31 cellular contexts compared by ENCODE assay signal in the genomic region with DNA sequence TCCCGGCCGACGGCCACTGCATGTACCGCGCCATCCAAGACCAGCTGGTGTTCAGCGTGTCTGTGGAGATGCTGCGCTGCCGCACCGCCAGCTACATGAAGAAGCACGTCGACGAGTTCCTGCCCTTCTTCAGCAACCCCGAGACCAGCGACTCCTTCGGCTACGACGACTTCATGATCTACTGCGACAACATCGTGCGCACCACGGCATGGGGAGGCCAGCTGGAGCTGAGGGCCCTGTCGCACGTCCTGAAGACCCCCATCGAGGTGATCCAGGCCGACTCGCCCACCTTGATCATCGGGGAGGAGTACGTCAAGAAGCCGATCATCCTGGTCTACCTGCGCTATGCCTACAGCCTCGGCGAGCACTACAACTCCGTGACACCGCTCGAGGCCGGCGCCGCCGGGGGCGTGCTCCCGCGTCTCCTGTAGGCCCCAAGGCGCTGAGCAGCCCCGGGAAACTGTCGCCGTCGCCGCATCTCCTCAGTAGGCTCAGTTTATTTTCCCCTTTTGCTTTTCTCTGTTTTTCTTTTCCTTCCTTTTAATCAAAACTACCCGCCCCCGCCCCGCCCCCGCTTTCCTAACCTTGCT. TPM values are rescaled to one million over a fixed set of nuclear protein-coding genes. Genes with fewer than 3 reads are reported as not detected.
"Had no signal": no experiment of that assay in that cellular context is flagged by ENCODE, and none has a peak within 500 bp of the region (broad histone marks: within the 10 kb centered on the region; RNA-seq: fewer than 3 reads in every experiment).

No MANE protein-coding gene starts in this region.

- H3K27ac ChIP-seq: colonic mucosa, epithelial cell of prostate, esophagus squamous epithelium, gastrocnemius medialis, heart right ventricle, left lung, lower lobe of right lung had no signal

- H3K36me3 ChIP-seq: colonic mucosa, esophagus squamous epithelium, gastrocnemius medialis, heart right ventricle, left lung, lower lobe of right lung had no signal

- H3K27ac Mint-ChIP-seq: dendritic cell treated with granulocyte-macrophage colony-stimulating factor and Interleukin-4, amounts not matched to agents 40 ng/mL and 50 ng/mL, for 4 days; effector memory CD8-positive, alpha-beta T cell; endodermal cell had no signal

- ATAC-seq: effector memory CD8-positive, alpha-beta T cell; esophagus mucosa; gastrocnemius medialis; heart right ventricle; left cardiac atrium; left lung; left ventricle myocardium superior; lower lobe of right lung had no signal

- H3K4me3 Mint-ChIP-seq: dendritic cell treated with granulocyte-macrophage colony-stimulating factor and Interleukin-4, amounts not matched to agents 40 ng/mL and 50 ng/mL, for 4 days; effector memory CD8-positive, alpha-beta T cell; endodermal cell had no signal

- H3K9me3 ChIP-seq: colonic mucosa, esophagus squamous epithelium, gastrocnemius medialis, left lung, lower lobe of right lung had no signal

- H3K4me3 ChIP-seq: colonic mucosa, esophagus squamous epithelium, gastrocnemius medialis, heart right ventricle, left lung, lower lobe of right lung had no signal

- H3K27me3 Mint-ChIP-seq: dendritic cell treated with granulocyte-macrophage colony-stimulating factor and Interleukin-4, amounts not matched to agents 40 ng/mL and 50 ng/mL, for 4 days had no signal

- DNase-seq: colonic mucosa; cortex of kidney; effector CD8-positive, alpha-beta T cell; effector memory CD8-positive, alpha-beta T cell; endodermal cell; erythroblast; esophagus squamous epithelium; foreskin fibroblast; foreskin melanocyte; gastrocnemius medialis; glutamatergic neuron; head of caudate nucleus; heart right ventricle; hippocampal formation; left cardiac atrium; left lung; left ventricle myocardium superior; lower lobe of right lung; mesenchymal stem cell; midbrain had no signal

- H3K9me3 Mint-ChIP-seq: dendritic cell treated with granulocyte-macrophage colony-stimulating factor and Interleukin-4, amounts not matched to agents 40 ng/mL and 50 ng/mL, for 4 days; effector memory CD8-positive, alpha-beta T cell had no signal

- H3K27me3 ChIP-seq: colonic mucosa, esophagus squamous epithelium, gastrocnemius medialis, left lung had no signal

- H3K4me1 ChIP-seq: colonic mucosa, esophagus squamous epithelium, gastrocnemius medialis, heart right ventricle, left lung, lower lobe of right lung had no signal

RNA-seq across cellular contexts. Expression of gene OTUD6A, which starts 0.8 kb away (rescaled TPM):
- total RNA-seq: colonic mucosa, dermis microvascular lymphatic vessel endothelial cell, esophagus mucosa, esophagus squamous epithelium, gastrocnemius medialis, glomerular endothelial cell, heart right ventricle, kidney epithelial cell, left cardiac atrium, left lung, left ventricle myocardium superior, lower leg skin, lower lobe of right lung, lung microvascular endothelial cell, mononuclear cell, mucosa of gallbladder had no signal
- polyA plus RNA-seq: heart right ventricle, keratinocyte had no signal

RNA-seq across cellular contexts. Expression of gene AWAT2, which starts 13.3 kb away (rescaled TPM):
- total RNA-seq: colonic mucosa, endodermal cell, esophagus mucosa, esophagus squamous epithelium, gastrocnemius medialis, glomerular endothelial cell, heart right ventricle, kidney epithelial cell, left cardiac atrium, left lung, left ventricle myocardium superior, mononuclear cell, mucosa of gallbladder had no signal
- polyA plus RNA-seq: heart right ventricle, keratinocyte had no signal
